Comparison of ENCODE assay signal across 8 cellular contexts in genomic region chr3:13484861-13485590, GRCh38. TPM values are rescaled to one million over a fixed set of nuclear protein-coding genes. Genes with fewer than 3 reads are reported as not detected.
A peak's percentile ranks its signal among the peaks of the same experiment; 100 is the strongest.
DNase-seq lines count a peak whose midpoint lies in the region; TF ChIP-seq lines count a peak whose summit lies in the region.

No MANE protein-coding gene starts in this region.

- H3K4me1 ChIP-seq in SJCRH30 (peaks cover 24% of the 10 kb centered on the region), esophagus squamous epithelium (peaks cover 23 to 60% (median 34%) of the 10 kb centered on the region in 3 donors), neutrophil (ENCODE audit: control insufficient read depth in 1 of 2, insufficient read depth in 1 of 2, low read depth in 1 of 2, low read length in 1 of 2) (peaks cover 20 to 21% of the 10 kb centered on the region in 2 experiments)

- DNase-seq in activated T-cell treated with anti-CD3 and anti-CD28 coated beads, Interleukin-2, amount 50 U/mL, for 1 hour, result peak; percentile 21
- DNase-seq in activated T-cell treated with anti-CD3 and anti-CD28 coated beads for 4 hours (no peak), SJCRH30 (peak; percentile 84 to 92), esophagus squamous epithelium (lab: John Stamatoyannopoulos, UW) (no peak), GOT3 (lab: John Stamatoyannopoulos, UW) (no peak), KG1 (lab: John Stamatoyannopoulos, UW) (no peak), HEK293T (ENCODE audit: extremely low spot score) (no peak)

- no peak overlapping the region for H3K27ac ChIP-seq in SJCRH30
- H3K27ac ChIP-seq in esophagus squamous epithelium, result peak overlapping the region; percentile 83 to 88 (median 86)
- peak overlapping the region; percentile 46 for H3K27ac ChIP-seq in neutrophil

- no peaks in the 10 kb centered on the region for H3K27me3 ChIP-seq in SJCRH30
- H3K27me3 ChIP-seq in esophagus squamous epithelium, result no peaks in the 10 kb centered on the region
- peaks cover 17% of the 10 kb centered on the region for H3K27me3 ChIP-seq in neutrophil

- POLR2A ChIA-PET in HEK293T (lab: Yijun Ruan, JAX), result no interaction called here

- CTCF ChIA-PET in HEK293T (lab: Yijun Ruan, JAX), result interaction anchor here (1.5 to 1.8 kb wide), 2 partner anchors 163 to 164 kb away, joined by 7 to 8 read pairs; no protein-coding TSS in a partner anchor

- H3K9me3 ChIP-seq in SJCRH30 (replicated peaks) (peaks cover 6% of the 10 kb centered on the region; the same call in 1 of the 2 replicates), esophagus squamous epithelium (no peaks in the 10 kb centered on the region), neutrophil (no peaks in the 10 kb centered on the region)

- H3K4me3 ChIP-seq in SJCRH30 (no peak overlapping the region), esophagus squamous epithelium (no peak overlapping the region), neutrophil (ENCODE audit: low read depth in 1 of 2, low read length in 1 of 2) (no peak overlapping the region)

- TF ChIP-seq POLR2A in esophagus squamous epithelium (IDR thresholded peaks at IDR 0.05), result no peak

- H3K36me3 ChIP-seq in SJCRH30 (peaks cover 8% of the 10 kb centered on the region), esophagus squamous epithelium (peaks cover 0 to 44% (median 2%) of the 10 kb centered on the region in 3 donors), neutrophil (no peaks in the 10 kb centered on the region)

- no peak for TF ChIP-seq CTCF in esophagus squamous epithelium (IDR thresholded peaks at IDR 0.05)
- TF ChIP-seq CTCF in neutrophil (IDR thresholded peaks at IDR 0.05), result no peak

- 12% methylated on average over 4 of the region's 7 CpGs; no CpG with 5 or more reads in 1 of the 2 donors for WGBS in esophagus squamous epithelium, 2 donors

- intact Hi-C loops in esophagus squamous epithelium (cut with DNase I), result no loop called here

TF ChIP-seq in HEK293T, 16 proteins besides CTCF, POLR2A, EP300 and RAD21:
- TF ChIP-seq CTBP1 (IDR thresholded peaks at IDR 0.05; ENCODE audit: borderline replicate concordance), result no peak
- no peak for TF ChIP-seq FOXM1 (IDR thresholded peaks at IDR 0.05; ENCODE audit: borderline replicate concordance)
- no peak for TF ChIP-seq TARDBP (IDR thresholded peaks at IDR 0.05)

RNA-seq across cellular contexts. Expression of gene HDAC11, which starts 4.9 kb away (rescaled TPM):
- 30.7 and 32.5 TPM in 2 replicates for total RNA-seq in SJCRH30 (2014; rRNA removed; shearing (Covaris generic))
- total RNA-seq in esophagus squamous epithelium, result 10 to 100 TPM in 3 of 4 donors, 1 to 10 TPM in 1; 8.1 to 25.4 (median 12.3) TPM

Comparison
In these comparisons a context has a peak if more than half of its experiments do, and no peak if none do; other contexts are left out.
1. DNase-seq: peak in activated T-cell treated with anti-CD3 and anti-CD28 coated beads, Interleukin-2, amount 50 U/mL, for 1 hour (single experiment) and SJCRH30 (2 of 2); none in activated T-cell treated with anti-CD3 and anti-CD28 coated beads for 4 hours (single experiment), esophagus squamous epithelium (single experiment), GOT3 (single experiment), KG1 (single experiment) and HEK293T (single experiment).